Comparison of ENCODE assay signal across 12 cellular contexts in the genomic region with DNA sequence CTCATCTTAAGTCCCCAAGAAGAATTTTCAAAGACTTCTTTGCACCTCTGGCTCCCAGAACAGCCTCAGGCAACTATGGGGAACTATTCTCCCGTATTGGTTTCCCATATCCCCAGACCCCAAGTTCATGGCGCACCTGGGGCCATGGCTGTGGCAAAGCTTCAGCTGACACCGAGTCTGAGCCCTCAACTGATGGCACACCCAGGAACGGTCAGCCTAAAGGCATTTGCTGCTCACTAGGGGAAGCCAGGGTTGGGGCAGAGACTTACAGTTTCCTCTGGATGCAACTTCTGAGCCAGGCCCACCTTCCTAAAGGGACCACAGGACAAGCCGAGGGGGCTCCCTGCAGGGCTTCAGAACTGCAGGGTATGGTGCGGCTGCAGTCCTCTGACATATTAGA. TPM values are rescaled to one million over a fixed set of nuclear protein-coding genes. Genes with fewer than 3 reads are reported as not detected.
DNase-seq lines count a peak whose midpoint lies in the region; ATAC-seq, FAIRE-seq and TF ChIP-seq lines count a peak whose summit lies in the region.
"Had no signal": no experiment of that assay in that cellular context is flagged by ENCODE, and none has a peak within 500 bp of the region (broad histone marks: within the 10 kb centered on the region; RNA-seq: fewer than 3 reads in every experiment).

No MANE protein-coding gene starts in this region.

- H3K4me3 ChIP-seq in psoas muscle, result peak overlapping the region; percentile 38

- peaks cover 81% of the 10 kb centered on the region for H3K4me1 Mint-ChIP-seq in HFFc6 (ENCODE audit: low read depth)
- H3K4me1 Mint-ChIP-seq in chondrocyte (ENCODE audit: low read depth), result peaks cover 58% of the 10 kb centered on the region

- DNase-seq in DMS53 (lab: John Stamatoyannopoulos, UW) (peak; percentile 63), HFFc6 (no peak), chondrocyte (ENCODE audit: low spot score) (peak; percentile 13), psoas muscle (no peak), SW480 (ENCODE audit: low spot score) (no peak), GM12892 (ENCODE audit: insufficient read length) (no peak)
- DNase-seq: activated CD4-positive, alpha-beta T cell treated with anti-CD3 and anti-CD28 coated beads, Interleukin-2, amount 50 U/mL, for 4 hours had no signal

- H3K27ac Mint-ChIP-seq in HFFc6, result peak overlapping the region; percentile 89
- no peak overlapping the region for H3K27ac Mint-ChIP-seq in chondrocyte (ENCODE audit: unreplicated experiment)

- ATAC-seq in psoas muscle, result no peak
- no peak for ATAC-seq in HG02678 (IDR thresholded peaks at IDR 0.05; ENCODE audit: unreplicated experiment)

- H3K27me3 Mint-ChIP-seq in HFFc6 (ENCODE audit: insufficient read depth) (peaks cover 10% of the 10 kb centered on the region), chondrocyte (ENCODE audit: low read depth) (no peaks in the 10 kb centered on the region)

- no peaks in the 10 kb centered on the region for H3K36me3 Mint-ChIP-seq in HFFc6 (ENCODE audit: low read depth)
- H3K36me3 Mint-ChIP-seq in chondrocyte (ENCODE audit: low read depth), result no peaks in the 10 kb centered on the region

- H3K27ac ChIP-seq in psoas muscle, result peak overlapping the region; percentile 83

- TF ChIP-seq CTCF in HFFc6 (IDR thresholded peaks at IDR 0.05), result no peak
- TF ChIP-seq CTCF in chondrocyte (IDR thresholded peaks at IDR 0.05), result no peak
- TF ChIP-seq CTCF in psoas muscle (IDR thresholded peaks at IDR 0.05), result no peak

- intact Hi-C loops in psoas muscle (cut with DNase I), result no loop called here

- WGBS in psoas muscle, 3 donors, result 57 to 67% (median 63%) methylated on average over 6 of the region's 6 CpGs

- no peaks in the 10 kb centered on the region for H3K36me3 ChIP-seq in psoas muscle (ENCODE audit: insufficient read depth in 1 of 2, low read depth in 1 of 2)

- peaks cover 54% of the 10 kb centered on the region for H3K4me1 ChIP-seq in psoas muscle

- H3K9me3 Mint-ChIP-seq in HFFc6 (no peaks in the 10 kb centered on the region; the same call in 1 of the 2 replicates), chondrocyte (ENCODE audit: low read depth) (no peaks in the 10 kb centered on the region)

- FAIRE-seq in GM12892 (lab: Jason Lieb, UNC), result no peak
- FAIRE-seq: islet of Langerhans had no signal

- H3K27me3 ChIP-seq in psoas muscle (ENCODE audit: insufficient read depth in 3 of 3, low read length in 2 of 3), result no peaks in the 10 kb centered on the region

- TF ChIP-seq POLR2A in GM12892 (IDR thresholded peaks at IDR 0.05; ENCODE audit: low read depth, low read length), result no peak; the same call in 1 of the 2 replicates

- no peaks in the 10 kb centered on the region for H3K9me3 ChIP-seq in psoas muscle

- H3K4me3 Mint-ChIP-seq in HFFc6 (peak overlapping the region; percentile 74), chondrocyte (ENCODE audit: unreplicated experiment) (no peak overlapping the region)

RNA-seq across cellular contexts. Expression of a gene that starts 13.7 kb away (rescaled TPM):
- not detected for total RNA-seq in HFFc6 (2021; fragmentation: NEBNext Ultra II Directional; extraction: Animal tissue kit (Norgen Biotek cat#: 25700))
- total RNA-seq in chondrocyte (0.20 TPM in 1 of 3 replicates, not detected in the others), psoas muscle (1 to 10 TPM in 3 of 4 donors, under 1 TPM in 1; 0.52 to 4.6 (median 1.3) TPM)
- polyA plus RNA-seq in psoas muscle, result 1 to 10 TPM in 1 of 3 donors, under 1 TPM in 2; 0.18 to 1.0 (median 0.56) TPM
- polyA plus RNA-seq in GM12892 (2012; ENCODE audit: missing spikeins), result not detected
- total RNA-seq: mononuclear cell had no signal

RNA-seq across cellular contexts. Expression of a gene that starts 21.9 kb away (rescaled TPM):
- total RNA-seq in HFFc6 (2021; fragmentation: NEBNext Ultra II Directional; extraction: Animal tissue kit (Norgen Biotek cat#: 25700)), result not detected
- total RNA-seq in chondrocyte, result not detected in 3 replicates
- total RNA-seq in psoas muscle, result 1 to 10 TPM in 2 of 4 donors, under 1 TPM in 1, not detected in 1; 0.73 to 5.2 (median 1.7) TPM
- polyA plus RNA-seq in psoas muscle, result 1 to 10 TPM in 1 of 3 donors, under 1 TPM in 2; 0.42 to 1.3 (median 0.48) TPM
- 1.9 TPM for polyA plus RNA-seq in GM12892 (2012; ENCODE audit: missing spikeins)
- total RNA-seq: fibroblast of villous mesenchyme, mononuclear cell, subcutaneous adipose tissue had no signal

Comparison
In these comparisons a context has a peak if more than half of its experiments do, and no peak if none do; other contexts are left out.
1. DNase-seq: peak in DMS53 (single experiment) and chondrocyte (single experiment); none in HFFc6 (single experiment), psoas muscle (0 of 2), SW480 (single experiment) and GM12892 (single experiment).